Comparison of ENCODE assay signal across 9 cellular contexts in genomic region chr1:26378088-26378878, GRCh38. TPM values are rescaled to one million over a fixed set of nuclear protein-coding genes. Genes with fewer than 3 reads are reported as not detected.
A peak's percentile ranks its signal among the peaks of the same experiment; 100 is the strongest.
DNase-seq lines count a peak whose midpoint lies in the region; ATAC-seq and TF ChIP-seq lines count a peak whose summit lies in the region.
"Had no signal": no experiment of that assay in that cellular context is flagged by ENCODE, and none has a peak within 500 bp of the region (broad histone marks: within the 10 kb centered on the region; RNA-seq: fewer than 3 reads in every experiment).

No MANE protein-coding gene starts in this region.

- no peaks in the 10 kb centered on the region for H3K9me3 Mint-ChIP-seq in Caco-2 (ENCODE audit: unreplicated experiment)

- CTCF ChIA-PET in Caco-2 (lab: Charles Lee), result interaction anchor here (1.0 to 1.7 kb wide), 2 partner anchors 14 to 39 kb away, joined by 4 to 5 read pairs; no protein-coding TSS in a partner anchor

- TF ChIP-seq CTCF in AG10803 (conservative IDR thresholded peaks at IDR 0.05; ENCODE audit: low read length) (no peak), fibroblast of lung (conservative IDR thresholded peaks at IDR 0.05 in 1 of 2, IDR thresholded peaks at IDR 0.05 in 1 of 2; ENCODE audit: low read depth in 1 of 2, low read length in 2 of 2) (no peak), Caco-2 (IDR thresholded peaks at IDR 0.05; ENCODE audit: insufficient read depth in 1 of 2, low read depth in 1 of 2, low read length in 1 of 2, severe bottlenecking in 1 of 2, unreplicated experiment in 1 of 2) (no peak)

- BruUV-seq in Caco-2 (replicated peaks; lab: Mats Ljungman, UMichigan), result no TSS peak

- no peaks in the 10 kb centered on the region for H3K79me2 ChIP-seq in fibroblast of lung (ENCODE audit: control insufficient read depth, insufficient read depth, low read length)

- peak overlapping the region; percentile 24 for H2AFZ ChIP-seq in fibroblast of lung (ENCODE audit: low read length)

- H3K36me3 ChIP-seq in fibroblast of lung (ENCODE audit: control insufficient read depth, insufficient read depth, low read length), result no peaks in the 10 kb centered on the region
- H3K36me3 ChIP-seq in Caco-2 (ENCODE audit: control insufficient read depth, insufficient read depth, low read length), result no peaks in the 10 kb centered on the region
- H3K36me3 ChIP-seq: neutrophil had no signal

- H3K4me1 Mint-ChIP-seq in Caco-2 (ENCODE audit: low read depth, unreplicated experiment), result peaks cover 6% of the 10 kb centered on the region

- no peaks in the 10 kb centered on the region for H3K36me3 Mint-ChIP-seq in Caco-2 (ENCODE audit: insufficient read depth, unreplicated experiment)

- no peak overlapping the region for H3K27ac Mint-ChIP-seq in Caco-2 (ENCODE audit: unreplicated experiment)

- H3K4me1 ChIP-seq in fibroblast of lung (ENCODE audit: control insufficient read depth, extremely low read depth, insufficient read depth, low read length) (peaks cover 9% of the 10 kb centered on the region), Caco-2 (no peaks in the 10 kb centered on the region; the same call in 1 of the 2 replicates)

- peak overlapping the region; percentile 21; the same call in 1 of the 2 replicates for H3K4me3 ChIP-seq in AG10803 (ENCODE audit: low read length)
- H3K4me3 ChIP-seq in fibroblast of lung (replicated peaks in 1 of 4; ENCODE audit: control extremely low read depth in 1 of 4, insufficient read depth in 1 of 4, low read depth in 3 of 4, low read length in 4 of 4), result no peak overlapping the region
- H3K4me3 ChIP-seq in Caco-2 (ENCODE audit: low read depth, low read length), result no peak overlapping the region

- H4K20me1 ChIP-seq in fibroblast of lung (ENCODE audit: control insufficient read depth, extremely low read depth, insufficient read depth, low read length), result no peaks in the 10 kb centered on the region

- no peak overlapping the region for H3K4me3 Mint-ChIP-seq in Caco-2 (ENCODE audit: unreplicated experiment)

- POLR2A ChIA-PET in Caco-2 (lab: Charles Lee), result no interaction called here

- H3K27ac ChIP-seq in fibroblast of lung (ENCODE audit: insufficient read depth, low read length) (peak overlapping the region; percentile 74), substantia nigra (ENCODE audit: low read depth, low read length, poor library complexity, severe bottlenecking) (no peak overlapping the region)
- H3K27ac ChIP-seq: neutrophil had no signal

- ATAC-seq in GM21529 (IDR thresholded peaks at IDR 0.05; ENCODE audit: unreplicated experiment), result peak; percentile 45

- H3K9me3 ChIP-seq in fibroblast of lung (ENCODE audit: control insufficient read depth, insufficient read depth, low read depth, low read length), result no peaks in the 10 kb centered on the region
- H3K9me3 ChIP-seq in Caco-2, result no peaks in the 10 kb centered on the region
- H3K9me3 ChIP-seq: neutrophil had no signal

- peak overlapping the region; percentile 26 for H3K4me2 ChIP-seq in fibroblast of lung (ENCODE audit: extremely low read depth, insufficient read depth, low read length)

- no peaks in the 10 kb centered on the region for H3K27me3 Mint-ChIP-seq in Caco-2 (ENCODE audit: insufficient read depth, unreplicated experiment)

- peak; percentile 97 for DNase-seq in AG10803 (ENCODE audit: low read depth)
- peak; percentile 93 for DNase-seq in MV-4-11 (lab: John Stamatoyannopoulos, UW)
- peak; percentile 65 to 76 for DNase-seq in activated CD8-positive, alpha-beta memory T cell treated with anti-CD3 and anti-CD28 coated beads for 4 hours (ENCODE audit: low read depth in 2 of 2)
- DNase-seq in fibroblast of lung (ENCODE audit: low read depth in 2 of 2), result peak; percentile 99
- peak; percentile 18 to 50 for DNase-seq in stimulated activated CD4-positive, alpha-beta T cell treated with anti-CD3 and anti-CD28 coated beads, Interleukin-1b, Interleukin-23, amount 100 ng/mL, for 1 hour (ENCODE audit: low read depth in 2 of 2)
- no peak for DNase-seq in Caco-2
- no peak for DNase-seq in substantia nigra (lab: John Stamatoyannopoulos, UW)

- no peaks in the 10 kb centered on the region for H3K27me3 ChIP-seq in fibroblast of lung (ENCODE audit: control insufficient read depth, insufficient read depth, low read length)
- H3K27me3 ChIP-seq in Caco-2 (replicated peaks; ENCODE audit: control insufficient read depth, insufficient read depth, low read length), result no peaks in the 10 kb centered on the region

- intact Hi-C loops in Caco-2 (cut with micrococcal nuclease; ENCODE audit: unreplicated experiment), result no loop called here

- no peak overlapping the region for H3K9ac ChIP-seq in fibroblast of lung (ENCODE audit: insufficient read depth, low read length)

RNA-seq across cellular contexts. Expression of gene ZNF683, which starts 5.7 kb away (rescaled TPM):
- total RNA-seq in fibroblast of lung (not detected in 2 replicates), Caco-2 (2022) (not detected in 2 replicates)
- polyA plus RNA-seq in fibroblast of lung, result not detected in 2 replicates
- polyA plus RNA-seq in fibroblast of lung (2012), result not detected in 2 replicates
- not detected in 2 replicates for polyA minus RNA-seq in fibroblast of lung (ENCODE audit: low replicate concordance)

RNA-seq across cellular contexts. Expression of gene CRYBG2, which starts 24.4 kb away (rescaled TPM):
- total RNA-seq in fibroblast of lung (not detected in 2 replicates), Caco-2 (2022) (63.3 and 66.1 TPM in 2 replicates)
- not detected in 2 replicates for polyA plus RNA-seq in fibroblast of lung
- polyA plus RNA-seq in fibroblast of lung (2012), result not detected in 2 replicates
- polyA minus RNA-seq in fibroblast of lung (ENCODE audit: low replicate concordance), result not detected in 2 replicates

RNA-seq across cellular contexts. Expression of gene LIN28A, which starts 32.3 kb away (rescaled TPM):
- total RNA-seq in fibroblast of lung, result not detected in 2 replicates
- 0.05 and 0.09 TPM in 2 replicates for polyA plus RNA-seq in fibroblast of lung
- not detected in 2 replicates for polyA plus RNA-seq in fibroblast of lung (2012)
- not detected in 2 replicates for polyA minus RNA-seq in fibroblast of lung (ENCODE audit: low replicate concordance)
- total RNA-seq in Caco-2 (2022), result 5.7 TPM in 2 replicates

RNA-seq across cellular contexts. Expression of gene DHDDS, which starts 53.8 kb away (rescaled TPM):
- total RNA-seq in fibroblast of lung, result 28.5 and 41.5 TPM in 2 replicates
- 75.6 and 76.6 TPM in 2 replicates for polyA plus RNA-seq in fibroblast of lung
- 52.3 and 58.0 TPM in 2 replicates for polyA plus RNA-seq in fibroblast of lung (2012)
- 74.1 and 79.7 TPM in 2 replicates for polyA minus RNA-seq in fibroblast of lung (ENCODE audit: low replicate concordance)
- total RNA-seq in Caco-2 (2022), result 46.9 and 55.6 TPM in 2 replicates

Comparison
In these comparisons a context has a peak if more than half of its experiments do, and no peak if none do; other contexts are left out.
1. DNase-seq: peak in AG10803 (single experiment), MV-4-11 (single experiment), activated CD8-positive, alpha-beta memory T cell treated with anti-CD3 and anti-CD28 coated beads for 4 hours (2 of 2), fibroblast of lung (2 of 2) and stimulated activated CD4-positive, alpha-beta T cell treated with anti-CD3 and anti-CD28 coated beads, Interleukin-1b, Interleukin-23, amount 100 ng/mL, for 1 hour (2 of 2); none in Caco-2 (0 of 2) and substantia nigra (0 of 49).
2. RNA of gene CRYBG2, which starts 24.4 kb away (total RNA-seq): 63.3 to 66.1 TPM in Caco-2; not detected in fibroblast of lung; every median in the first group is over 10 times any median in the second.